9 cellular contexts compared by ENCODE assay signal in genomic region chr5:78509145-78509865, GRCh38.
A peak's percentile ranks its signal among the peaks of the same experiment; 100 is the strongest.
DNase-seq lines count a peak whose midpoint lies in the region; ATAC-seq and TF ChIP-seq lines count a peak whose summit lies in the region.
"Had no signal": no experiment of that assay in that cellular context is flagged by ENCODE, and none has a peak within 500 bp of the region (broad histone marks: within the 10 kb centered on the region; RNA-seq: fewer than 3 reads in every experiment).

No MANE protein-coding gene starts in this region.

- POLR2A ChIA-PET in activated CD8-positive, alpha-beta T cell treated with anti-CD3 and anti-CD28 coated beads, Interleukin-2, amount 10 ng/mL, durations not matched to agents 7 days and 5 days (lab: Charles Lee) = interaction anchor here (0.7 to 1.1 kb wide), 2 partner anchors 149 to 425 kb away, joined by 3 read pairs; partner anchors contain the start of gene SCAMP1

- H3K27me3 ChIP-seq in lower lobe of right lung (ENCODE audit: low read depth) = no peaks in the 10 kb centered on the region
- no peaks in the 10 kb centered on the region for H3K27me3 ChIP-seq in testis
- H3K27me3 ChIP-seq in aorta (ENCODE audit: control insufficient read depth in 1 of 2, insufficient read depth in 2 of 2, low read length in 1 of 2) = no peaks in the 10 kb centered on the region
- H3K27me3 ChIP-seq: SJSA1 had no signal

- intact Hi-C loops in lower lobe of right lung (cut with DNase I) (no loop called here), testis (cut with DNase I; ENCODE audit: low total_unique reads) (no loop called here), aorta (cut with DNase I) (no loop called here)

- H3K4me3 Mint-ChIP-seq in activated T-cell treated with anti-CD3 and anti-CD28 coated beads, Interleukin-2, amount 50 U/mL, for 24 hours = peak overlapping the region; percentile 71
- peak overlapping the region; percentile 74 for H3K4me3 Mint-ChIP-seq in activated CD8-positive, alpha-beta T cell treated with anti-CD3 and anti-CD28 coated beads, Interleukin-2, amount 10 ng/mL, durations not matched to agents 7 days and 5 days

- H3K36me3 Mint-ChIP-seq in activated T-cell treated with anti-CD3 and anti-CD28 coated beads, Interleukin-2, amount 50 U/mL, for 24 hours (ENCODE audit: low read depth) = no peaks in the 10 kb centered on the region
- no peaks in the 10 kb centered on the region for H3K36me3 Mint-ChIP-seq in activated CD8-positive, alpha-beta T cell treated with anti-CD3 and anti-CD28 coated beads, Interleukin-2, amount 10 ng/mL, durations not matched to agents 7 days and 5 days (ENCODE audit: low read depth)

- peaks cover 12% of the 10 kb centered on the region for H3K4me1 Mint-ChIP-seq in activated T-cell treated with anti-CD3 and anti-CD28 coated beads, Interleukin-2, amount 50 U/mL, for 24 hours (ENCODE audit: low read depth)
- peaks cover 14% of the 10 kb centered on the region for H3K4me1 Mint-ChIP-seq in activated CD8-positive, alpha-beta T cell treated with anti-CD3 and anti-CD28 coated beads, Interleukin-2, amount 10 ng/mL, durations not matched to agents 7 days and 5 days (ENCODE audit: low read depth)

- peak; percentile 35 for ATAC-seq in activated CD8-positive, alpha-beta T cell treated with anti-CD3 and anti-CD28 coated beads, Interleukin-2, amount 10 ng/mL, durations not matched to agents 7 days and 5 days
- ATAC-seq in lower lobe of right lung (no peak), HG02970 (IDR thresholded peaks at IDR 0.05; ENCODE audit: low FRiP score, unreplicated experiment) (no peak), aorta (ENCODE audit: low FRiP score) (no peak)

- TF ChIP-seq CTCF in lower lobe of right lung (IDR thresholded peaks at IDR 0.05) (no peak), testis (IDR thresholded peaks at IDR 0.05) (no peak)

- no peak for DNase-seq in activated T-cell treated with anti-CD3 and anti-CD28 coated beads, Interleukin-2, amount 50 U/mL, for 24 hours
- DNase-seq in activated T-cell treated with anti-CD3 and anti-CD28 coated beads for 4 hours (no peak), lower lobe of right lung (no peak), testis (no peak), aorta (no peak)
- no peak for DNase-seq in activated CD8-positive, alpha-beta T cell treated with anti-CD3 and anti-CD28 coated beads, Interleukin-2, amount 10 ng/mL, durations not matched to agents 7 days and 5 days
- no peak for DNase-seq in effector CD8-positive, alpha-beta T cell (lab: John Stamatoyannopoulos, UW)

- WGBS in testis, 2 donors = 56 to 59% methylated on average over 18 of the region's 18 CpGs
- 55 to 67% methylated on average over 18 of the region's 18 CpGs for WGBS in aorta, 2 donors

- no peaks in the 10 kb centered on the region for H3K36me3 ChIP-seq in lower lobe of right lung
- no peaks in the 10 kb centered on the region for H3K36me3 ChIP-seq in testis (ENCODE audit: low read depth, missing control alignments)
- H3K36me3 ChIP-seq in aorta (ENCODE audit: control insufficient read depth in 1 of 2, insufficient read depth in 2 of 2, low read length in 1 of 2) = no peaks in the 10 kb centered on the region
- H3K36me3 ChIP-seq: SJSA1 had no signal

- H3K9me3 ChIP-seq in lower lobe of right lung = no peaks in the 10 kb centered on the region
- H3K9me3 ChIP-seq in testis = no peaks in the 10 kb centered on the region
- no peaks in the 10 kb centered on the region for H3K9me3 ChIP-seq in aorta (ENCODE audit: control insufficient read depth, low read length)
- H3K9me3 ChIP-seq: SJSA1 had no signal

- H3K4me3 ChIP-seq in lower lobe of right lung (peak overlapping the region; percentile 63), testis (peak overlapping the region; percentile 27 to 40), aorta (ENCODE audit: low read length in 2 of 2) (no peak overlapping the region)
- H3K4me3 ChIP-seq: SJSA1 had no signal

- H3K27ac Mint-ChIP-seq in activated T-cell treated with anti-CD3 and anti-CD28 coated beads, Interleukin-2, amount 50 U/mL, for 24 hours = no peak overlapping the region
- H3K27ac Mint-ChIP-seq in activated CD8-positive, alpha-beta T cell treated with anti-CD3 and anti-CD28 coated beads, Interleukin-2, amount 10 ng/mL, durations not matched to agents 7 days and 5 days = no peak overlapping the region

- H3K27me3 Mint-ChIP-seq in activated T-cell treated with anti-CD3 and anti-CD28 coated beads, Interleukin-2, amount 50 U/mL, for 24 hours = peaks cover 88% of the 10 kb centered on the region
- H3K27me3 Mint-ChIP-seq in activated CD8-positive, alpha-beta T cell treated with anti-CD3 and anti-CD28 coated beads, Interleukin-2, amount 10 ng/mL, durations not matched to agents 7 days and 5 days (ENCODE audit: low read depth) = peaks cover 56% of the 10 kb centered on the region

- peak overlapping the region; percentile 76 for H3K27ac ChIP-seq in lower lobe of right lung
- peak overlapping the region in 1 of 2 donors; percentile 63 for H3K27ac ChIP-seq in testis
- H3K27ac ChIP-seq in aorta (ENCODE audit: low read depth in 1 of 2, low read length in 2 of 2) = peak overlapping the region in 1 of 2 donors; percentile 27
- H3K27ac ChIP-seq: SJSA1 had no signal

- H3K4me1 ChIP-seq in lower lobe of right lung (peaks cover 65% of the 10 kb centered on the region), testis (peaks cover 31% of the 10 kb centered on the region), aorta (ENCODE audit: control insufficient read depth in 1 of 2, insufficient read depth in 2 of 2, low read length in 2 of 2) (peaks cover 2 to 3% of the 10 kb centered on the region in 2 donors)

- no peaks in the 10 kb centered on the region for H3K9me3 Mint-ChIP-seq in activated T-cell treated with anti-CD3 and anti-CD28 coated beads, Interleukin-2, amount 50 U/mL, for 24 hours
- H3K9me3 Mint-ChIP-seq in activated CD8-positive, alpha-beta T cell treated with anti-CD3 and anti-CD28 coated beads, Interleukin-2, amount 10 ng/mL, durations not matched to agents 7 days and 5 days (ENCODE audit: insufficient read depth) = no peaks in the 10 kb centered on the region

- CTCF ChIA-PET in activated CD8-positive, alpha-beta T cell treated with anti-CD3 and anti-CD28 coated beads, Interleukin-2, amount 10 ng/mL, durations not matched to agents 7 days and 5 days (lab: Charles Lee) = interaction anchor here (0.8 to 1.7 kb wide), 2 partner anchors 24 to 41 kb away, joined by 3 to 6 read pairs; no protein-coding TSS in a partner anchor

- no peak for TF ChIP-seq POLR2A in testis (IDR thresholded peaks at IDR 0.05)

Comparison
In these comparisons a context has a peak if more than half of its experiments do, and no peak if none do; other contexts are left out.
1. H3K4me3 ChIP-seq: peak in lower lobe of right lung (single experiment) and testis (2 of 2); none in aorta (0 of 2).